In the genomic region with DNA sequence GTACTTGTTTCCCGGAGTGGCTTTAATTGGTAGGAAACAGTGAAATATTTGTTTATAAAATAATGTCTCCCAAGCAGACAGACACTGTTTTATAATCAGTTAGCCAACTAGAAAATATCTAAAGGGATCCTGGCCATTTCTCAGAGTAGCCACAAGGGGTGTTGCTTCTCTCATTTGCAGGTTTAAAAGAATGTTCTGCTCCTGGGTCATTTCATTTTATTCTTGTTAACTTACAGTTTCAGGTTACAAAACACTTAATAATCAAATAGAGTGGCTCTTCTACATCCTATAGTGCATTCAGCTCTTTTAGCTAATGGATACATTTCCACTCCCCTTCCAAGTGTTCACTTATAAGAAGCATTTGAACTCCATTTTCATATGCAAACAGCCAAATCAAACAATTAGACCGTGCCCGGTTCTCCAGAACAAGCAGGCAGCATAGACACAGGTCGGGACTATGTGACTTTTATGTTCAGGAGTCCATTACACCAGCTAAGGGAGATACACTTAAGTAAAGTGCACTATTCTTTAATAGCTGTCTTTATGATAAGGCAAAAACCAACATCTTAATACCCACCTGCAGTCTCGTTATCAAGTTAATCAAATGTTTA, we compare ENCODE assay signal across 10 cellular contexts.
A peak's percentile ranks its signal among the peaks of the same experiment; 100 is the strongest.
DNase-seq lines count a peak whose midpoint lies in the region; ATAC-seq and TF ChIP-seq lines count a peak whose summit lies in the region.
"Had no signal": no experiment of that assay in that cellular context is flagged by ENCODE, and none has a peak within 500 bp of the region (broad histone marks: within the 10 kb centered on the region; RNA-seq: fewer than 3 reads in every experiment).

No MANE protein-coding gene starts in this region.

- H3K9me2 ChIP-seq in OCI-LY7 (ENCODE audit: insufficient read depth, low read length): no peaks in the 10 kb centered on the region

- no peaks in the 10 kb centered on the region for H3K9me3 ChIP-seq in heart right ventricle
- H3K9me3 ChIP-seq in OCI-LY7 (ENCODE audit: low read length): no peaks in the 10 kb centered on the region

- H3K4me1 ChIP-seq in heart right ventricle (peaks cover 0 to 9% (median 0%) of the 10 kb centered on the region in 9 donors), OCI-LY7 (ENCODE audit: insufficient read depth, low read length, poor library complexity, severe bottlenecking) (no peaks in the 10 kb centered on the region)

- no peak overlapping the region for H3K4me2 ChIP-seq in OCI-LY7 (ENCODE audit: low read length)

- H3K4me3 ChIP-seq in heart right ventricle (no peak overlapping the region), OCI-LY7 (ENCODE audit: low read depth, low read length, poor library complexity, severe bottlenecking) (no peak overlapping the region), fibroblast of the aortic adventitia (ENCODE audit: low read depth, low read length) (no peak overlapping the region)

- ATAC-seq in heart right ventricle (no peak), HG02970 (IDR thresholded peaks at IDR 0.05; ENCODE audit: low FRiP score, unreplicated experiment) (no peak)
- ATAC-seq: CD8-positive, alpha-beta T cell had no signal

- no peaks in the 10 kb centered on the region for H3K27me3 ChIP-seq in heart right ventricle

- H3K27ac ChIP-seq in heart right ventricle (no peak overlapping the region), OCI-LY7 (ENCODE audit: low read depth, low read length, poor library complexity, severe bottlenecking) (no peak overlapping the region)

- peak in 7 of 9 donors; percentile 29 to 47 (median 39) for TF ChIP-seq CTCF in heart right ventricle (IDR thresholded peaks at IDR 0.05)
- peak; percentile 67 for TF ChIP-seq CTCF in OCI-LY7 (conservative IDR thresholded peaks at IDR 0.05; ENCODE audit: low read length)
- peak; percentile 36 for TF ChIP-seq CTCF in fibroblast of the aortic adventitia (IDR thresholded peaks at IDR 0.05; ENCODE audit: insufficient read depth, low read length)

- no TSS peak for BruUV-seq in OCI-LY7 (replicated peaks; lab: Mats Ljungman, UMichigan)

- H2AFZ ChIP-seq in OCI-LY7 (ENCODE audit: low read length): no peak overlapping the region

- H3K36me3 ChIP-seq in heart right ventricle (no peaks in the 10 kb centered on the region), OCI-LY7 (ENCODE audit: insufficient read depth, low read length) (no peaks in the 10 kb centered on the region)

- H3K79me2 ChIP-seq in OCI-LY7 (ENCODE audit: insufficient read depth, low read depth, low read length): no peaks in the 10 kb centered on the region

- intact Hi-C loops in heart right ventricle (cut with DNase I) (loop anchor here in 1 of 10 donors (10.0 kb wide), 1 partner anchor 146 kb away; no protein-coding TSS in a partner anchor), cardiac septum (cut with DNase I) (no loop called here), OCI-LY7 (cut with micrococcal nuclease; ENCODE audit: unreplicated experiment) (no loop called here)

- POLR2A ChIA-PET in OCI-LY7 (lab: Charles Lee): interaction anchor here (0.6 to 0.9 kb wide), 4 partner anchors 94 to 465 kb away, joined by 3 read pairs; no protein-coding TSS in a partner anchor

- CTCF ChIA-PET in OCI-LY7 (lab: Charles Lee; ENCODE audit: unreplicated experiment): no interaction called here

- DNase-seq in heart right ventricle (no peak), cardiac septum (ENCODE audit: low spot score) (no peak), OCI-LY7 (ENCODE audit: low spot score) (no peak), fibroblast of the aortic adventitia (ENCODE audit: low read depth) (no peak), DMS114 treated with DMSO at 0.1 percent for 48 hours (lab: John Stamatoyannopoulos, UW; ENCODE audit: unreplicated experiment) (no peak), NK-92 (lab: John Stamatoyannopoulos, UW; ENCODE audit: unreplicated experiment) (no peak), mucosa of gallbladder (ENCODE audit: low spot score) (no peak)
- DNase-seq: activated CD4-positive, alpha-beta T cell treated with anti-CD3 and anti-CD28 coated beads for 1 hour; CD8-positive, alpha-beta T cell had no signal

- no peaks in the 10 kb centered on the region for H4K20me1 ChIP-seq in OCI-LY7 (ENCODE audit: insufficient read depth, low read length)

- WGBS in heart right ventricle, 2 donors: 83 to 87% methylated on average over 5 of the region's 5 CpGs
